Comparison of ENCODE assay signal across 35 cellular contexts in genomic region chr16:63131503-63131902, GRCh38.
"Had no signal": no experiment of that assay in that cellular context is flagged by ENCODE, and none has a peak within 500 bp of the region (broad histone marks: within the 10 kb centered on the region; RNA-seq: fewer than 3 reads in every experiment).

No MANE protein-coding gene starts in this region.

- H3K36me3 ChIP-seq: MG63 had no signal

- H3K4me3 ChIP-seq: MG63 had no signal

- DNase-seq: Karpas-422, Kasumi-1, MG63, MM.1S, MV-4-11, NCI-H1048, NCI-H1092, NCI-H1092 treated with DMSO at 0.1 percent for 48 hours, NCI-H1105, NCI-H1105 treated with DMSO at 0.1 percent for 48 hours, NCI-H1417, NCI-H1417 treated with DMSO at 0.1 percent for 48 hours, NCI-H1436, NCI-H1436 treated with DMSO at 0.1 percent for 48 hours, NCI-H146, NCI-H1694, NCI-H1694 treated with DMSO at 0.1 percent for 48 hours, NCI-H187, NCI-H187 treated with DMSO at 0.1 percent for 48 hours, NCI-H1930, NCI-H2029, NCI-H2029 treated with DMSO at 0.1 percent for 48 hours, NCI-H2081, NCI-H2081 treated with DMSO at 0.1 percent for 48 hours, NCI-H2107, NCI-H2171, NCI-H2171 treated with DMSO at 0.1 percent for 48 hours, NCI-H2227 treated with DMSO at 0.1 percent for 48 hours, NCI-H226, NCI-H345, NCI-H446, NCI-H446 treated with DMSO at 0.1 percent for 48 hours, NCI-H510A, NCI-H510A treated with DMSO at 0.1 percent for 48 hours, NCI-H524 had no signal

- H3K27me3 ChIP-seq: MG63 had no signal

- H3K9me3 ChIP-seq: MG63 had no signal
